23 cellular contexts compared by ENCODE assay signal in the genomic region with DNA sequence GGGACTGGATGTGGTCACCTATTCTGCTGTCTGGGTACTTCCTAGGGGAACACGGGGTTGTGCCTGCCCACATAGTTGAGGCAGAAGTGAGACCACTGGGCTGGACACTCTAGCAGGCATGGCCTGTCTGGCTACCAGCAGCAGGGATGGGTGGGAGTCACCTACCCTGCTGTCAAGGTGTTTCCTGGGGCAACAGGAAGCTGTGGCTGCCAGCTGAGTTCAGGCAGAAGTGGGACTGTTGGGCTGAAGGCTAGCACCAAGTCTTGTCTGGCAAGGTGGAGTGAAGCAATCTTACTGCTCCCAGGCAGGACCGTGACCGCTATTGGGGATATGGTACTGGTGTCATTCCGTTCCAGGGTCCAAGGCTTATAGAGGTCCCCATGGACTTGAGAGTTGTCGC. TPM values are rescaled to one million over a fixed set of nuclear protein-coding genes. Genes with fewer than 3 reads are reported as not detected.
DNase-seq lines count a peak whose midpoint lies in the region; ATAC-seq and TF ChIP-seq lines count a peak whose summit lies in the region.
"Had no signal": no experiment of that assay in that cellular context is flagged by ENCODE, and none has a peak within 500 bp of the region (broad histone marks: within the 10 kb centered on the region; RNA-seq: fewer than 3 reads in every experiment).

No MANE protein-coding gene starts in this region.

- no peak overlapping the region for H2BK12ac ChIP-seq in neuronal stem cell (ENCODE audit: low read length)

- no peak overlapping the region for H4K91ac ChIP-seq in neuronal stem cell (ENCODE audit: low read depth, low read length, poor library complexity)

- no peak overlapping the region for H3K23ac ChIP-seq in neuronal stem cell (ENCODE audit: low read depth, low read length, poor library complexity)

- no peaks in the 10 kb centered on the region for H3K36me3 Mint-ChIP-seq in activated T-cell treated with anti-CD3 and anti-CD28 coated beads, Interleukin-2, amount 50 U/mL, for 24 hours (ENCODE audit: low read depth)
- H3K36me3 Mint-ChIP-seq: CD14-positive monocyte had no signal

- no peak overlapping the region for H3K27ac ChIP-seq in DND-41 (ENCODE audit: low read length)
- no peak overlapping the region for H3K27ac ChIP-seq in neuronal stem cell (replicated peaks; ENCODE audit: low read length)
- H3K27ac ChIP-seq in tibial nerve, result no peak overlapping the region
- H3K27ac ChIP-seq in effector memory CD4-positive, alpha-beta T cell (ENCODE audit: insufficient read depth, low read length, poor library complexity, severe bottlenecking), result no peak overlapping the region
- H3K27ac ChIP-seq: GM23248, KMS-11, RWPE1 had no signal

- no peaks in the 10 kb centered on the region for H3K4me1 ChIP-seq in DND-41 (ENCODE audit: insufficient read depth, low read length)
- no peaks in the 10 kb centered on the region for H3K4me1 ChIP-seq in neuronal stem cell (ENCODE audit: control insufficient read depth in 2 of 2, insufficient read depth in 1 of 2, low read depth in 1 of 2, low read length in 2 of 2)
- H3K4me1 ChIP-seq in tibial nerve, result no peaks in the 10 kb centered on the region
- no peaks in the 10 kb centered on the region for H3K4me1 ChIP-seq in effector memory CD4-positive, alpha-beta T cell (ENCODE audit: control insufficient read depth, insufficient read depth, low read length, poor library complexity, severe bottlenecking)

- H3K4me3 Mint-ChIP-seq in activated T-cell treated with anti-CD3 and anti-CD28 coated beads, Interleukin-2, amount 50 U/mL, for 24 hours, result no peak overlapping the region
- H3K4me3 Mint-ChIP-seq: CD14-positive monocyte; CD8-positive, alpha-beta memory T cell; HFFc6 had no signal

- H3K4me2 ChIP-seq in DND-41 (ENCODE audit: insufficient read depth, low read length) (no peak overlapping the region), neuronal stem cell (ENCODE audit: insufficient read depth, low read length, poor library complexity, severe bottlenecking) (no peak overlapping the region)
- H3K4me2 ChIP-seq: KMS-11 had no signal

- no peaks in the 10 kb centered on the region for H3K9me3 ChIP-seq in DND-41 (ENCODE audit: insufficient read depth, low read length, severe bottlenecking)
- peaks cover 0 to 4% of the 10 kb centered on the region in 2 donors for H3K9me3 ChIP-seq in neuronal stem cell (replicated peaks in 1 of 2; ENCODE audit: control insufficient read depth in 2 of 2, insufficient read depth in 1 of 2, low read depth in 1 of 2, low read length in 2 of 2)
- peaks cover 0 to 17% (median 0%) of the 10 kb centered on the region in 4 donors for H3K9me3 ChIP-seq in tibial nerve
- H3K9me3 ChIP-seq in effector memory CD4-positive, alpha-beta T cell (ENCODE audit: control insufficient read depth, low read length), result peaks cover 4% of the 10 kb centered on the region

- H3K4me3 ChIP-seq in DND-41 (ENCODE audit: low read depth in 1 of 2, low read length in 2 of 2) (no peak overlapping the region), neuronal stem cell (ENCODE audit: low read length in 2 of 2) (no peak overlapping the region), tibial nerve (no peak overlapping the region)
- H3K4me3 ChIP-seq in Jurkat, Clone E6-1 (ENCODE audit: low read length), result no peak overlapping the region
- no peak overlapping the region for H3K4me3 ChIP-seq in effector memory CD4-positive, alpha-beta T cell (ENCODE audit: insufficient read depth, low read depth, low read length, poor library complexity, severe bottlenecking)
- H3K4me3 ChIP-seq: GM23248 had no signal

- no peaks in the 10 kb centered on the region for H4K20me1 ChIP-seq in DND-41 (ENCODE audit: insufficient read depth, low read length)

- H3K36me3 ChIP-seq in DND-41 (ENCODE audit: insufficient read depth, low read length), result no peaks in the 10 kb centered on the region
- H3K36me3 ChIP-seq in neuronal stem cell (replicated peaks in 1 of 2; ENCODE audit: control insufficient read depth in 2 of 2, insufficient read depth in 2 of 2, low read length in 2 of 2), result no peaks in the 10 kb centered on the region
- H3K36me3 ChIP-seq in tibial nerve, result no peaks in the 10 kb centered on the region
- H3K36me3 ChIP-seq in effector memory CD4-positive, alpha-beta T cell (ENCODE audit: control insufficient read depth, insufficient read depth, low read length), result no peaks in the 10 kb centered on the region

- ATAC-seq in DND-41 (ENCODE audit: insufficient read depth, low read depth), result peak; percentile 66
- ATAC-seq: Panc1 had no signal

- H3K79me1 ChIP-seq in neuronal stem cell (ENCODE audit: low read depth, low read length), result no peaks in the 10 kb centered on the region

- no peak for TF ChIP-seq EP300 in tibial nerve (IDR thresholded peaks at IDR 0.05)

- H3K4me1 Mint-ChIP-seq in activated T-cell treated with anti-CD3 and anti-CD28 coated beads, Interleukin-2, amount 50 U/mL, for 24 hours (ENCODE audit: low read depth), result no peaks in the 10 kb centered on the region
- H3K4me1 Mint-ChIP-seq: CD14-positive monocyte had no signal

- H3K18ac ChIP-seq in neuronal stem cell (ENCODE audit: low read length), result peak overlapping the region; percentile 18

- no peak overlapping the region for H3K9ac ChIP-seq in DND-41 (ENCODE audit: low read depth, low read length)
- H3K9ac ChIP-seq in neuronal stem cell (ENCODE audit: low read depth, low read length, poor library complexity), result no peak overlapping the region
- H3K9ac ChIP-seq: GM23248, KMS-11 had no signal

- H3K9me3 Mint-ChIP-seq in activated T-cell treated with anti-CD3 and anti-CD28 coated beads, Interleukin-2, amount 50 U/mL, for 24 hours, result peaks cover 26% of the 10 kb centered on the region

- no peak overlapping the region for H3K27ac Mint-ChIP-seq in activated T-cell treated with anti-CD3 and anti-CD28 coated beads, Interleukin-2, amount 50 U/mL, for 24 hours
- H3K27ac Mint-ChIP-seq: CD14-positive monocyte; CD8-positive, alpha-beta memory T cell; HFFc6 had no signal

- H3K27me3 ChIP-seq in DND-41 (ENCODE audit: insufficient read depth, low read length, poor library complexity) (no peaks in the 10 kb centered on the region), neuronal stem cell (ENCODE audit: control insufficient read depth in 3 of 3, insufficient read depth in 3 of 3, low read depth in 1 of 3, low read length in 3 of 3) (no peaks in the 10 kb centered on the region), tibial nerve (no peaks in the 10 kb centered on the region)
- H3K27me3 ChIP-seq in effector memory CD4-positive, alpha-beta T cell (replicated peaks; ENCODE audit: control insufficient read depth, insufficient read depth, low read length, poor library complexity, severe bottlenecking), result no peaks in the 10 kb centered on the region

- peaks cover 39% of the 10 kb centered on the region for H3K27me3 Mint-ChIP-seq in activated T-cell treated with anti-CD3 and anti-CD28 coated beads, Interleukin-2, amount 50 U/mL, for 24 hours

- no peak overlapping the region for H2BK15ac ChIP-seq in neuronal stem cell (ENCODE audit: low read length)

- no peak overlapping the region for H2AFZ ChIP-seq in DND-41 (ENCODE audit: low read depth, low read length)
- no peak overlapping the region for H2AFZ ChIP-seq in neuronal stem cell (ENCODE audit: low read length)
- H2AFZ ChIP-seq: GM23248 had no signal

- DNase-seq in DND-41 (peak; percentile 14), UCSD-AML1 (lab: John Stamatoyannopoulos, UW; ENCODE audit: unreplicated experiment) (peak; percentile 64), neuronal stem cell (ENCODE audit: low spot score) (no peak), tibial nerve (ENCODE audit: low spot score in 2 of 2) (no peak), NCI-H446 treated with DMSO at 0.1 percent for 48 hours (lab: John Stamatoyannopoulos, UW) (no peak)
- DNase-seq in Jurkat, Clone E6-1 (ENCODE audit: low read depth, low spot score), result peak; percentile 29
- DNase-seq in activated T-cell treated with anti-CD3 and anti-CD28 coated beads, Interleukin-2, amount 50 U/mL, for 24 hours, result no peak
- no peak for DNase-seq in effector memory CD4-positive, alpha-beta T cell
- DNase-seq: CD8-positive, alpha-beta memory T cell; DMS 273 treated with DMSO at 0.1 percent for 48 hours; DMS79; GM23248; H7; HFFc6; NCI-H1092 treated with DMSO at 0.1 percent for 48 hours; NCI-H1436; NCI-H187; NCI-H526 treated with DMSO at 0.1 percent for 48 hours; SHP77 had no signal

- H3K4ac ChIP-seq in neuronal stem cell (ENCODE audit: low read length), result no peak overlapping the region

- no peak overlapping the region for H2BK120ac ChIP-seq in neuronal stem cell (ENCODE audit: low read depth, low read length)

- H3K79me2 ChIP-seq in DND-41 (ENCODE audit: insufficient read depth, low read length), result no peaks in the 10 kb centered on the region

- peak overlapping the region; percentile 12 for H3K14ac ChIP-seq in neuronal stem cell (ENCODE audit: low read length)

- no peak overlapping the region for H4K8ac ChIP-seq in neuronal stem cell (ENCODE audit: low read depth, low read length)

- H2BK5ac ChIP-seq in neuronal stem cell (ENCODE audit: low read length), result peak overlapping the region; percentile 8

- no peak overlapping the region for H2AK5ac ChIP-seq in neuronal stem cell (ENCODE audit: low read depth, low read length)

- WGBS in neuronal stem cell (ENCODE audit: extremely low coverage in 2 of 2, insufficient read length in 2 of 2, insufficient replicate concordance in 1 of 2), 2 donors, result no CpG with 5 or more reads among the region's 5 CpGs
- 83 to 88% methylated on average over 5 of the region's 5 CpGs for WGBS in tibial nerve, 2 donors

- TF ChIP-seq CTCF in DND-41 (IDR thresholded peaks at IDR 0.05; ENCODE audit: borderline replicate concordance, extremely low read depth, low read length, poor library complexity, severe bottlenecking) (no peak), tibial nerve (IDR thresholded peaks at IDR 0.05) (no peak)

- TF ChIP-seq POLR2A in tibial nerve (IDR thresholded peaks at IDR 0.05), result no peak

RNA-seq across cellular contexts. Expression of a gene that starts 20.3 kb away (rescaled TPM):
- polyA plus RNA-seq in Jurkat, Clone E6-1 (2012; ENCODE audit: insufficient read depth, insufficient read length), result 17.5 TPM
- polyA plus RNA-seq in neuronal stem cell (2013, experiment 1 of 2), result 0.24 TPM
- polyA plus RNA-seq in neuronal stem cell (2013, experiment 2 of 2), result 0.30 TPM
- total RNA-seq in tibial nerve, result 1 to 10 TPM; 2.3 to 4.5 (median 3.2) TPM

Comparison
In these comparisons a context has a peak if more than half of its experiments do, and no peak if none do; other contexts are left out.
1. DNase-seq: peak in DND-41 (single experiment), Jurkat, Clone E6-1 (single experiment) and UCSD-AML1 (single experiment); none in neuronal stem cell (single experiment), tibial nerve (0 of 2), activated T-cell treated with anti-CD3 and anti-CD28 coated beads, Interleukin-2, amount 50 U/mL, for 24 hours (single experiment), effector memory CD4-positive, alpha-beta T cell (0 of 3) and NCI-H446 treated with DMSO at 0.1 percent for 48 hours (single experiment).